20 cellular contexts compared by ENCODE assay signal in genomic region chr16:10171225-10171624, GRCh38. TPM values are rescaled to one million over a fixed set of nuclear protein-coding genes. Genes with fewer than 3 reads are reported as not detected.
A peak's percentile ranks its signal among the peaks of the same experiment; 100 is the strongest.
DNase-seq lines count a peak whose midpoint lies in the region; ATAC-seq, FAIRE-seq and TF ChIP-seq lines count a peak whose summit lies in the region.
"Had no signal": no experiment of that assay in that cellular context is flagged by ENCODE, and none has a peak within 500 bp of the region (broad histone marks: within the 10 kb centered on the region; RNA-seq: fewer than 3 reads in every experiment).

No MANE protein-coding gene starts in this region.

- H3K79me2 ChIP-seq in PC-3 (ENCODE audit: low read length) = no peaks in the 10 kb centered on the region

- H3K4me2 ChIP-seq in PC-3 (ENCODE audit: low read length) = no peak overlapping the region

- H2AFZ ChIP-seq in PC-3 (ENCODE audit: low read length) = no peak overlapping the region
- H2AFZ ChIP-seq: GM23248 had no signal

- no peaks in the 10 kb centered on the region for H3K9me2 ChIP-seq in PC-3 (replicated peaks; ENCODE audit: low read length)

- TF ChIP-seq CTCF in PC-3 (conservative IDR thresholded peaks at IDR 0.05; ENCODE audit: low read depth, low read length) = no peak
- TF ChIP-seq CTCF in fibroblast of mammary gland (conservative IDR thresholded peaks at IDR 0.05; ENCODE audit: control insufficient read depth, insufficient read depth, low read depth, low read length) = no peak
- no peak for TF ChIP-seq CTCF in upper lobe of right lung (IDR thresholded peaks at IDR 0.05)

- intact Hi-C loops in PC-3 (cut with micrococcal nuclease) (no loop called here), upper lobe of right lung (cut with DNase I) (no loop called here)

- POLR2A ChIA-PET in PC-3 (lab: Charles Lee; ENCODE audit: unreplicated experiment) = no interaction called here

- H3K9me3 ChIP-seq in PC-3 (ENCODE audit: low read length) = no peaks in the 10 kb centered on the region
- no peaks in the 10 kb centered on the region for H3K9me3 ChIP-seq in small intestine (ENCODE audit: control insufficient read depth, low read depth)
- H3K9me3 ChIP-seq in upper lobe of right lung = no peaks in the 10 kb centered on the region
- H3K9me3 ChIP-seq: BE2C, HAP-1 had no signal

- DNase-seq in Daoy (ENCODE audit: low read depth) (peak; percentile 15), PC-3 (peak; percentile 22), fibroblast of mammary gland (ENCODE audit: low read depth) (peak; percentile 18), small intestine (peak; percentile 88), cerebellum (ENCODE audit: low spot score) (no peak), upper lobe of right lung (no peak)
- DNase-seq: ACHN; BE2C; C1 segment of cervical spinal cord; CD4-positive, CD25-positive, alpha-beta regulatory T cell; CD8-positive, alpha-beta memory T cell; COR-L47; DMS79 treated with DMSO at 0.1 percent for 48 hours; EL; GM23248 had no signal

- H4K20me1 ChIP-seq in PC-3 (ENCODE audit: low read length) = no peaks in the 10 kb centered on the region

- no peak for ATAC-seq in PC-3
- no peak for ATAC-seq in GM18868 (IDR thresholded peaks at IDR 0.05; ENCODE audit: unreplicated experiment)
- no peak for ATAC-seq in upper lobe of right lung
- ATAC-seq: GM12878 had no signal

- H3K4me3 ChIP-seq in PC-3 (ENCODE audit: low read length) (no peak overlapping the region), fibroblast of mammary gland (ENCODE audit: control insufficient read depth, low read depth, low read length) (no peak overlapping the region), small intestine (ENCODE audit: low read depth in 1 of 2, low read length in 2 of 2) (no peak overlapping the region), upper lobe of right lung (no peak overlapping the region)
- H3K4me3 ChIP-seq: GM12878, GM23248, HAP-1 had no signal

- 11 to 32% (median 17%) methylated on average over 4 of the region's 4 CpGs for WGBS in small intestine, 3 donors

- no peaks in the 10 kb centered on the region for H3K27me3 ChIP-seq in PC-3 (ENCODE audit: low read length)
- no peaks in the 10 kb centered on the region for H3K27me3 ChIP-seq in small intestine (ENCODE audit: control insufficient read depth in 2 of 2, insufficient read depth in 2 of 2, low read length in 2 of 2)
- no peaks in the 10 kb centered on the region for H3K27me3 ChIP-seq in upper lobe of right lung
- H3K27me3 ChIP-seq: BE2C had no signal

- CTCF ChIA-PET in PC-3 (lab: Charles Lee) = no interaction called here

- BruUV-seq in PC-3 (replicated peaks; lab: Mats Ljungman, UMichigan) = no TSS peak

- H3K4me1 ChIP-seq in PC-3 (ENCODE audit: insufficient read depth, low read length) (peaks cover 29% of the 10 kb centered on the region), small intestine (ENCODE audit: control insufficient read depth in 2 of 2, insufficient read depth in 1 of 2, low read depth in 1 of 2, low read length in 1 of 2) (peaks cover 0 to 2% of the 10 kb centered on the region in 2 donors), upper lobe of right lung (no peaks in the 10 kb centered on the region)
- H3K4me1 ChIP-seq: BE2C, HAP-1 had no signal

- H3K27ac ChIP-seq in PC-3 (ENCODE audit: low read length) (no peak overlapping the region), small intestine (ENCODE audit: low read depth in 1 of 2, low read length in 1 of 2) (no peak overlapping the region), upper lobe of right lung (no peak overlapping the region)
- H3K27ac ChIP-seq: GM23248 had no signal

- no peaks in the 10 kb centered on the region for H3K36me3 ChIP-seq in PC-3 (ENCODE audit: low read depth, low read length)
- H3K36me3 ChIP-seq in small intestine (ENCODE audit: control insufficient read depth in 2 of 2, insufficient read depth in 2 of 2, low read length in 2 of 2) = no peaks in the 10 kb centered on the region
- H3K36me3 ChIP-seq in upper lobe of right lung = no peaks in the 10 kb centered on the region
- H3K36me3 ChIP-seq: BE2C, HAP-1 had no signal

- FAIRE-seq in small intestine (lab: Jason Lieb, UNC) = no peak
- FAIRE-seq: D721Med, GM12878 had no signal

- no peaks in the 10 kb centered on the region for H3F3A ChIP-seq in PC-3 (ENCODE audit: low read length, unreplicated experiment)

- H3K9ac ChIP-seq in PC-3 (ENCODE audit: low read length) = no peak overlapping the region
- H3K9ac ChIP-seq: GM23248 had no signal

RNA-seq across cellular contexts. Expression of gene GRIN2A, which starts 11.0 kb away (rescaled TPM):
- 2.7 and 4.8 TPM in 2 replicates for total RNA-seq in Daoy (2014; rRNA removed; shearing (Covaris generic))
- total RNA-seq in PC-3 (2014; rRNA removed) (0.04 TPM in 1 of 2 replicates, not detected in the other), cerebellum (4.8 TPM), upper lobe of right lung (0.09 TPM)
- under 1 TPM in 2 of 3 donors, not detected in 1; 0.19 to 0.27 TPM for polyA plus RNA-seq in small intestine
- total RNA-seq: CD4-positive, CD25-positive, alpha-beta regulatory T cell; CD8-positive, alpha-beta memory T cell; G401; GM23248 had no signal
- polyA plus RNA-seq: CD4-positive, CD25-positive, alpha-beta regulatory T cell; CD8-positive, alpha-beta memory T cell; GM23248 had no signal

Comparison
In these comparisons a context has a peak if more than half of its experiments do, and no peak if none do; other contexts are left out.
1. DNase-seq: peak in Daoy (single experiment), PC-3 (single experiment), fibroblast of mammary gland (single experiment) and small intestine (single experiment); none in cerebellum (single experiment) and upper lobe of right lung (single experiment).